ENCODE assay signal across 9 cellular contexts in the genomic region with DNA sequence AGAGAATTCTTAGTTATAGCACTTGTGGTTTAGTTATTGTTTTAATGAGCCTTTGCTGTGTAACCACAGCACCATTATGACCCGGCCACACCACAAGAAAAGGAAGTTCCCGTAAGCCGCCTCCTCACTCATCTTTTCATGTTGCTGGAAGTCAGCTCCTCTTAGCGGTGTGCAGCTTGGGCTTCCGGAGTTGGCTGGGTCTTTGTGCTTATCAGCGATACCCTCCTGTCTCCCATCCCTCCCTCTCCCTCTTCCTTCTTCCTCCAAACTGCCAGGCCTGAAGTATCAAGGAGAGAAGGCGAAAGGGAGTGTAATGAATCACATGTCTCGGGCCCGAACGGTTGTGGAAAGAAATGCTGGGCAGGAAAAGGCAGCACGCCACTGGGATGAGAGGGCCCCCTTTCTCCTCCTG.
DNase-seq lines count a peak whose midpoint lies in the region; ATAC-seq, FAIRE-seq and TF ChIP-seq lines count a peak whose summit lies in the region.
"Had no signal": no experiment of that assay in that cellular context is flagged by ENCODE, and none has a peak within 500 bp of the region (broad histone marks: within the 10 kb centered on the region; RNA-seq: fewer than 3 reads in every experiment).

No MANE protein-coding gene starts in this region.

- TF ChIP-seq POLR2A in GM12878 (IDR thresholded peaks at IDR 0.05; ENCODE audit: low read depth, low read length), result no peak
- TF ChIP-seq POLR2A in upper lobe of left lung (IDR thresholded peaks at IDR 0.05), result no peak

- no peak overlapping the region for H2AFZ ChIP-seq in GM12878 (ENCODE audit: control insufficient read depth, low read depth, low read length)

- H3K27me3 Mint-ChIP-seq in T-cell, result peaks cover 57 to 58% of the 10 kb centered on the region in 2 donors

- H3K9ac ChIP-seq in GM12878 (ENCODE audit: control insufficient read depth, insufficient read depth, low read length), result no peak overlapping the region

- DNase-seq in T-cell (peak in 33 of 34 experiments; percentile 4 to 70 (median 34)), GM12878 (ENCODE audit: low read depth, low spot score) (peak; percentile 36), upper lobe of left lung (no peak), head of caudate nucleus (no peak), cardiac septum (ENCODE audit: low spot score) (no peak)
- DNase-seq in stimulated activated CD8-positive, alpha-beta memory T cell treated with anti-CD3 and anti-CD28 coated beads, Interleukin-2, amount 100 ng/mL, for 48 hours (ENCODE audit: low read depth in 2 of 2), result peak; percentile 20 to 21

- ATAC-seq in GM18870 (IDR thresholded peaks at IDR 0.05; ENCODE audit: unreplicated experiment) (peak; percentile 78), HG02870 (IDR thresholded peaks at IDR 0.05; ENCODE audit: unreplicated experiment) (peak; percentile 74), T-cell (replicated peaks in 1 of 4) (peak; percentile 67 to 97 (median 84)), GM12878 (peak; percentile 89), upper lobe of left lung (ENCODE audit: low FRiP score in 2 of 2) (no peak)
- ATAC-seq: Panc1 had no signal

- in situ Hi-C loops in GM12878 (cut with MboI), result no loop called here

- peaks cover 17% of the 10 kb centered on the region; the same call in 1 of the 2 replicates for H3K4me1 ChIP-seq in GM12878 (ENCODE audit: control insufficient read depth, insufficient read depth, low read length)
- peaks cover 0 to 11% (median 3%) of the 10 kb centered on the region in 4 donors for H3K4me1 ChIP-seq in upper lobe of left lung

- H3K27ac ChIP-seq in GM12878 (ENCODE audit: control insufficient read depth, insufficient read depth) (no peak overlapping the region), upper lobe of left lung (peak overlapping the region in 2 of 4 donors; percentile 9 to 61)

- peak overlapping the region; percentile 49 for H3K4me2 ChIP-seq in GM12878 (ENCODE audit: control insufficient read depth, insufficient read depth)

- H3K36me3 Mint-ChIP-seq in T-cell, result no peaks in the 10 kb centered on the region

- TF ChIP-seq EP300 in GM12878 (IDR thresholded peaks at IDR 0.05; ENCODE audit: borderline replicate concordance in 1 of 2, control insufficient read depth in 1 of 2, low read depth in 2 of 2, low read length in 2 of 2) (peak in 1 of 2 experiments; percentile 65; a peak in 1 of 4 replicates), upper lobe of left lung (IDR thresholded peaks at IDR 0.05) (no peak)

- no peak for TF ChIP-seq RAD21 in GM12878 (IDR thresholded peaks at IDR 0.05; ENCODE audit: insufficient read depth, low read depth, low read length)

- H3K4me3 Mint-ChIP-seq in T-cell, result peak overlapping the region; percentile 32 to 62 (median 37)

- SMC1A ChIA-PET in GM12878 (lab: Charles Lee; ENCODE audit: uncharacterized antibody, unreplicated experiment), result interaction anchor here (0.8 to 1.4 kb wide), 5 partner anchors 9 to 698 kb away, joined by 3 to 4 read pairs (median 3); no protein-coding TSS in a partner anchor

- POLR2A ChIA-PET in T-cell (lab: Charles Lee) (no interaction called here), GM12878 (lab: Charles Lee) (interaction anchor here (0.5 kb wide), 1 partner anchor 22 kb away, joined by 3 read pairs; no protein-coding TSS in a partner anchor)

- peaks cover 31 to 45% (median 40%) of the 10 kb centered on the region in 3 donors for H3K4me1 Mint-ChIP-seq in T-cell

- no TSS peak for BruUV-seq in GM12878 (replicated peaks; lab: Mats Ljungman, UMichigan)

- no peaks in the 10 kb centered on the region for H4K20me1 ChIP-seq in GM12878 (ENCODE audit: control insufficient read depth, insufficient read depth)

- CTCF ChIA-PET in T-cell (lab: Charles Lee) (no interaction called here), GM12878 (lab: Yijun Ruan, JAX) (interaction anchor here (1.2 to 1.8 kb wide), 2 partner anchors 10 to 86 kb away, joined by 3 to 6 read pairs; no protein-coding TSS in a partner anchor)

- RAD21 ChIA-PET in GM12878 (lab: Charles Lee; ENCODE audit: unreplicated experiment), result interaction anchor here (0.7 kb wide), 1 partner anchor 278 kb away, joined by 3 read pairs; no protein-coding TSS in a partner anchor

- H3K36me3 ChIP-seq in GM12878 (ENCODE audit: control insufficient read depth in 2 of 2, insufficient read depth in 2 of 2, low read length in 1 of 2) (no peaks in the 10 kb centered on the region), upper lobe of left lung (no peaks in the 10 kb centered on the region)

- no peak for TF ChIP-seq CTCF in GM12878 (IDR thresholded peaks at IDR 0.05 in 2 of 3, conservative IDR thresholded peaks at IDR 0.05 in 1 of 3; ENCODE audit: control insufficient read depth in 2 of 3, extremely low read depth in 1 of 3, insufficient read depth in 1 of 3, low read depth in 3 of 3, low read length in 3 of 3)
- TF ChIP-seq CTCF in upper lobe of left lung (IDR thresholded peaks at IDR 0.05), result no peak

- FAIRE-seq in GM12878 (lab: Jason Lieb, UNC), result peak; percentile 86

- H3K4me3 ChIP-seq in GM12878 (no peak overlapping the region), upper lobe of left lung (no peak overlapping the region)

- no peaks in the 10 kb centered on the region for H3K79me2 ChIP-seq in GM12878 (ENCODE audit: control insufficient read depth, insufficient read depth, low read length)

- 0% methylated on average over 11 of the region's 11 CpGs for WGBS in GM12878 (ENCODE audit: insufficient coverage, insufficient replicate concordance, low lambda C conversion rate, missing lambda C conversion rate)
- WGBS in upper lobe of left lung, 2 donors, result 33 to 39% methylated on average over 11 of the region's 11 CpGs

- H3K27me3 ChIP-seq in GM12878 (replicated peaks in 1 of 2; ENCODE audit: control insufficient read depth in 2 of 2, insufficient read depth in 2 of 2, low read length in 1 of 2), result no peaks in the 10 kb centered on the region; a peak in 2 of 4 replicates
- no peaks in the 10 kb centered on the region for H3K27me3 ChIP-seq in upper lobe of left lung

- H3K27ac Mint-ChIP-seq in T-cell, result peak overlapping the region; percentile 62 to 78

- intact Hi-C loops in GM12878 (cut with micrococcal nuclease; ENCODE audit: unreplicated experiment) (loop anchor here (5.0 to 10.0 kb wide), 2 partner anchors 437 to 670 kb away; no protein-coding TSS in a partner anchor), head of caudate nucleus (cut with DNase I) (no loop called here), cardiac septum (cut with DNase I) (loop anchor here (10.0 kb wide), 1 partner anchor 440 kb away; no protein-coding TSS in a partner anchor)

- no peaks in the 10 kb centered on the region for H3K9me3 Mint-ChIP-seq in T-cell

- H3K9me3 ChIP-seq in GM12878 (replicated peaks; ENCODE audit: control insufficient read depth, insufficient read depth, low read length), result no peaks in the 10 kb centered on the region
- no peaks in the 10 kb centered on the region for H3K9me3 ChIP-seq in upper lobe of left lung

TF ChIP-seq in GM12878, 131 proteins besides CTCF, POLR2A, EP300 and RAD21 (continues in another document):
- peak; percentile 84 for TF ChIP-seq DPF2 (IDR thresholded peaks at IDR 0.05)
- no peak for TF ChIP-seq RCOR1 (conservative IDR thresholded peaks at IDR 0.05; ENCODE audit: low read depth, low read length)
- no peak for TF ChIP-seq NR2C1 (IDR thresholded peaks at IDR 0.05)
- peak; percentile 80 to 81 for TF ChIP-seq IKZF2 (IDR thresholded peaks at IDR 0.05)
- TF ChIP-seq, protein P1, sequence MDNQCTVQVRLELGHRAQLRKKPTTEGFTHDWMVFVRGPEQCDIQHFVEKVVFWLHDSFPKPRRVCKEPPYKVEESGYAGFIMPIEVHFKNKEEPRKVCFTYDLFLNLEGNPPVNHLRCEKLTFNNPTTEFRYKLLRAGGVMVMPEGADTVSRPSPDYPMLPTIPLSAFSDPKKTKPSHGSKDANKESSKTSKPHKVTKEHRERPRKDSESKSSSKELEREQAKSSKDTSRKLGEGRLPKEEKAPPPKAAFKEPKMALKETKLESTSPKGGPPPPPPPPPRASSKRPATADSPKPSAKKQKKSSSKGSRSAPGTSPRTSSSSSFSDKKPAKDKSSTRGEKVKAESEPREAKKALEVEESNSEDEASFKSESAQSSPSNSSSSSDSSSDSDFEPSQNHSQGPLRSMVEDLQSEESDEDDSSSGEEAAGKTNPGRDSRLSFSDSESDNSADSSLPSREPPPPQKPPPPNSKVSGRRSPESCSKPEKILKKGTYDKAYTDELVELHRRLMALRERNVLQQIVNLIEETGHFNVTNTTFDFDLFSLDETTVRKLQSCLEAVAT (IDR thresholded peaks at IDR 0.05), result peak; percentile 89
- peak; percentile 99 for TF ChIP-seq MTA2 (IDR thresholded peaks at IDR 0.05; ENCODE audit: low read depth)
- no peak for TF ChIP-seq HDGF (IDR thresholded peaks at IDR 0.05)
- peak in 1 of 2 experiments; percentile 55; a peak in 1 of 4 replicates for TF ChIP-seq ETV6 (conservative IDR thresholded peaks at IDR 0.05 in 1 of 2, IDR thresholded peaks at IDR 0.05 in 1 of 2; ENCODE audit: borderline replicate concordance in 1 of 2, low read depth in 1 of 2)
- TF ChIP-seq ZBED1 (IDR thresholded peaks at IDR 0.05; ENCODE audit: borderline replicate concordance), result no peak
- no peak for TF ChIP-seq CREB1 (IDR thresholded peaks at IDR 0.05; ENCODE audit: low read depth)
- no peak for TF ChIP-seq TCF12 (IDR thresholded peaks at IDR 0.05; ENCODE audit: low read depth, low read length)
- peak; percentile 92 for TF ChIP-seq NR2F1 (conservative IDR thresholded peaks at IDR 0.05)
- TF ChIP-seq, protein P2, sequence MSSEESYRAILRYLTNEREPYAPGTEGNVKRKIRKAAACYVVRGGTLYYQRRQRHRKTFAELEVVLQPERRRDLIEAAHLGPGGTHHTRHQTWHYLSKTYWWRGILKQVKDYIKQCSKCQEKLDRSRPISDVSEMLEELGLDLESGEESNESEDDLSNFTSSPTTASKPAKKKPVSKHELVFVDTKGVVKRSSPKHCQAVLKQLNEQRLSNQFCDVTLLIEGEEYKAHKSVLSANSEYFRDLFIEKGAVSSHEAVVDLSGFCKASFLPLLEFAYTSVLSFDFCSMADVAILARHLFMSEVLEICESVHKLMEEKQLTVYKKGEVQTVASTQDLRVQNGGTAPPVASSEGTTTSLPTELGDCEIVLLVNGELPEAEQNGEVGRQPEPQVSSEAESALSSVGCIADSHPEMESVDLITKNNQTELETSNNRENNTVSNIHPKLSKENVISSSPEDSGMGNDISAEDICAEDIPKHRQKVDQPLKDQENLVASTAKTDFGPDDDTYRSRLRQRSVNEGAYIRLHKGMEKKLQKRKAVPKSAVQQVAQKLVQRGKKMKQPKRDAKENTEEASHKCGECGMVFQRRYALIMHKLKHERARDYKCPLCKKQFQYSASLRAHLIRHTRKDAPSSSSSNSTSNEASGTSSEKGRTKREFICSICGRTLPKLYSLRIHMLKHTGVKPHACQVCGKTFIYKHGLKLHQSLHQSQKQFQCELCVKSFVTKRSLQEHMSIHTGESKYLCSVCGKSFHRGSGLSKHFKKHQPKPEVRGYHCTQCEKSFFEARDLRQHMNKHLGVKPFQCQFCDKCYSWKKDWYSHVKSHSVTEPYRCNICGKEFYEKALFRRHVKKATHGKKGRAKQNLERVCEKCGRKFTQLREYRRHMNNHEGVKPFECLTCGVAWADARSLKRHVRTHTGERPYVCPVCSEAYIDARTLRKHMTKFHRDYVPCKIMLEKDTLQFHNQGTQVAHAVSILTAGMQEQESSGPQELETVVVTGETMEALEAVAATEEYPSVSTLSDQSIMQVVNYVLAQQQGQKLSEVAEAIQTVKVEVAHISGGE (CRISPR knock-in tag; IDR thresholded peaks at IDR 0.05), result no peak

Comparison
In these comparisons a context has a peak if more than half of its experiments do, and no peak if none do; other contexts are left out.
1. ATAC-seq: peak in GM18870 (single experiment), HG02870 (single experiment), T-cell (4 of 4) and GM12878 (single experiment); none in upper lobe of left lung (0 of 2).
2. DNase-seq: peak in T-cell (33 of 34), GM12878 (single experiment) and stimulated activated CD8-positive, alpha-beta memory T cell treated with anti-CD3 and anti-CD28 coated beads, Interleukin-2, amount 100 ng/mL, for 48 hours (2 of 2); none in upper lobe of left lung (0 of 2), head of caudate nucleus (0 of 42) and cardiac septum (single experiment).